In the genomic region with DNA sequence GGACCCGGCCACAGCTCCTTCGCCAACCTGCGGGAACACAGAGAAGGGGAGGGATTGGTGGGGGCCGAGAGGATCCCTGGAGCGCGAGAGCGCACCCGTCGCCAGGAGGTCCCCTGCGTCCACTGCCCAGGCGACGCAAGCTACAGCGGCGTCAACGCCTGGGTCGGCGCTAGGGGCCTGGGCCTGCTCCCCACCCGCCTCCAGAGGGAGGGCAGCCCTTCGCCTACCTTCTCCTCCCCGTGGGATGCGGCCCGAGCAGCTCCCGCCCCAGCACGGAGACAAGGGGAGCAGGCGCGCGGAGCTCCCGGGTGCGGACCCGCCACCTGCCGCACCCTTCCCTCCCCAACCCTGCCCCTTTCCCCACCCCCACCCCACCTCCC, we compare ENCODE assay signal across 8 cellular contexts.
DNase-seq lines count a peak whose midpoint lies in the region; ATAC-seq and TF ChIP-seq lines count a peak whose summit lies in the region.

No MANE protein-coding gene starts in this region.

- H3K4me2 ChIP-seq in OCI-LY7 (ENCODE audit: low read length), result peak overlapping the region; percentile 53

- no peak overlapping the region for H2AFZ ChIP-seq in OCI-LY7 (ENCODE audit: low read length)

- TF ChIP-seq CTCF in OCI-LY7 (conservative IDR thresholded peaks at IDR 0.05; ENCODE audit: low read length), result no peak
- TF ChIP-seq CTCF in endodermal cell (conservative IDR thresholded peaks at IDR 0.05), result no peak
- no peak for TF ChIP-seq CTCF in nephron progenitor cell (IDR thresholded peaks at IDR 0.05)

- CTCF ChIA-PET in OCI-LY7 (lab: Charles Lee; ENCODE audit: unreplicated experiment), result interaction anchor here (0.6 kb wide), 1 partner anchor 71 kb away, joined by 3 read pairs; no protein-coding TSS in a partner anchor

- WGBS in endodermal cell (ENCODE audit: insufficient coverage in 1 of 2, insufficient read length in 1 of 2), 2 experiments, result 1 to 2% methylated on average over 15 to 22 of the region's 31 CpGs

- peak overlapping the region; percentile 59 for H3K4me3 ChIP-seq in OCI-LY7 (ENCODE audit: low read depth, low read length, poor library complexity, severe bottlenecking)
- peak overlapping the region; percentile 81 for H3K4me3 ChIP-seq in endodermal cell (ENCODE audit: low read length)

- no peak overlapping the region for H3K9ac ChIP-seq in endodermal cell (ENCODE audit: extremely low read depth, low read length, poor library complexity, severe bottlenecking)

- H3K36me3 ChIP-seq in OCI-LY7 (ENCODE audit: insufficient read depth, low read length), result peaks cover 4% of the 10 kb centered on the region; the same call in 1 of the 2 replicates
- H3K36me3 ChIP-seq in endodermal cell (ENCODE audit: control insufficient read depth, insufficient read depth, low read length), result peaks cover 2% of the 10 kb centered on the region

- no peak overlapping the region for H3K27ac Mint-ChIP-seq in endodermal cell
- no peak overlapping the region for H3K27ac Mint-ChIP-seq in nephron progenitor cell

- peak; percentile 35 for DNase-seq in D341Med (ENCODE audit: low spot score)
- no peak for DNase-seq in OCI-LY7 (ENCODE audit: low spot score)
- DNase-seq in endodermal cell, result no peak
- peak; percentile 46 for DNase-seq in nephron progenitor cell
- no peak for DNase-seq in NCI-H1048 (lab: John Stamatoyannopoulos, UW)
- no peak for DNase-seq in amygdala (lab: John Stamatoyannopoulos, UW)
- DNase-seq in activated CD4-positive, CD25-positive, alpha-beta regulatory T cell treated with anti-CD3 and anti-CD28 coated beads, Interleukin-2, amount 50 U/mL, for 72 hours, result no peak

- peaks cover 47% of the 10 kb centered on the region for H3K4me1 ChIP-seq in OCI-LY7 (ENCODE audit: insufficient read depth, low read length, poor library complexity, severe bottlenecking)
- H3K4me1 ChIP-seq in endodermal cell (ENCODE audit: control insufficient read depth, insufficient read depth, low read length), result peaks cover 4% of the 10 kb centered on the region

- no peaks in the 10 kb centered on the region for H3K79me2 ChIP-seq in OCI-LY7 (ENCODE audit: insufficient read depth, low read depth, low read length)

- H3K9me2 ChIP-seq in OCI-LY7 (ENCODE audit: insufficient read depth, low read length), result no peaks in the 10 kb centered on the region

- peaks cover 7% of the 10 kb centered on the region for H3K36me3 Mint-ChIP-seq in endodermal cell (ENCODE audit: low read depth)
- no peaks in the 10 kb centered on the region for H3K36me3 Mint-ChIP-seq in nephron progenitor cell (ENCODE audit: low read depth)

- ATAC-seq in GM18520 (IDR thresholded peaks at IDR 0.05; ENCODE audit: unreplicated experiment), result no peak

- H3K4me3 Mint-ChIP-seq in endodermal cell (peak overlapping the region; percentile 62), nephron progenitor cell (peak overlapping the region; percentile 73)

- H3K9me3 ChIP-seq in OCI-LY7 (ENCODE audit: low read length), result no peaks in the 10 kb centered on the region
- no peaks in the 10 kb centered on the region for H3K9me3 ChIP-seq in endodermal cell (ENCODE audit: control insufficient read depth, low read length)

- no peaks in the 10 kb centered on the region for H4K20me1 ChIP-seq in OCI-LY7 (ENCODE audit: insufficient read depth, low read length)

- H3K27me3 Mint-ChIP-seq in endodermal cell (ENCODE audit: insufficient read depth) (peaks cover 69% of the 10 kb centered on the region), nephron progenitor cell (ENCODE audit: low read depth, poor library complexity) (peaks cover 77% of the 10 kb centered on the region)

- POLR2A ChIA-PET in OCI-LY7 (lab: Charles Lee), result no interaction called here

- no peaks in the 10 kb centered on the region for H3K9me3 Mint-ChIP-seq in endodermal cell
- H3K9me3 Mint-ChIP-seq in nephron progenitor cell, result no peaks in the 10 kb centered on the region

- H3K4me1 Mint-ChIP-seq in endodermal cell (peaks cover 21% of the 10 kb centered on the region), nephron progenitor cell (peaks cover 31% of the 10 kb centered on the region)

- intact Hi-C loops in OCI-LY7 (cut with micrococcal nuclease; ENCODE audit: unreplicated experiment), result no loop called here

- H3K27ac ChIP-seq in OCI-LY7 (ENCODE audit: low read depth, low read length, poor library complexity, severe bottlenecking), result no peak overlapping the region
- no peak overlapping the region for H3K27ac ChIP-seq in endodermal cell (ENCODE audit: low read depth, low read length)

- no TSS peak for BruUV-seq in OCI-LY7 (replicated peaks; lab: Mats Ljungman, UMichigan)

- H3K27me3 ChIP-seq in endodermal cell (ENCODE audit: control insufficient read depth, insufficient read depth, low read length, poor library complexity, severe bottlenecking), result peaks cover 57% of the 10 kb centered on the region

Comparison
In these comparisons a context has a peak if more than half of its experiments do, and no peak if none do; other contexts are left out.
1. DNase-seq: peak in D341Med (single experiment) and nephron progenitor cell (single experiment); none in OCI-LY7 (single experiment), endodermal cell (single experiment), NCI-H1048 (single experiment), amygdala (0 of 56) and activated CD4-positive, CD25-positive, alpha-beta regulatory T cell treated with anti-CD3 and anti-CD28 coated beads, Interleukin-2, amount 50 U/mL, for 72 hours (single experiment).